In the genomic region with DNA sequence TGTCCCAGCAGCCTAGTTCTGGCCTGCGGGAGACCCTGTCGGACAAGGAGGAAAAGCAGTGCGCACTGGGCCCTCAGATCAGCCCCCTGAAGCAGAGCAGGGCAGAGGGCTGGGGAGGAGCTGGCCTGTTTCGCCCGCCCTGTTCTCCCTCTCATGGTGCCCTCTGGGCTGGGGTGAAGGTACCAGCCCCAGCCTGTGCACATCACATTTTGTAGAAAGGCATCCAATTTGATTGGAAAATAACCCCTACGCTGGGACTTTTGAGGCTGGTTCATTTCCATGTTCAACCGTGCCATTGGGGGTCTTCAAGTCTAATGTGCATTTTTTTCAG, we compare ENCODE assay signal across 8 cellular contexts. TPM values are rescaled to one million over a fixed set of nuclear protein-coding genes. Genes with fewer than 3 reads are reported as not detected.
DNase-seq lines count a peak whose midpoint lies in the region; ATAC-seq, FAIRE-seq and TF ChIP-seq lines count a peak whose summit lies in the region.

No MANE protein-coding gene starts in this region.

- peak overlapping the region; percentile 87 for H3K27ac Mint-ChIP-seq in activated CD4-positive, alpha-beta T cell treated with anti-CD3 and anti-CD28 coated beads for 36 hours
- H3K27ac Mint-ChIP-seq in WTC11: peak overlapping the region; percentile 94

- H3K4me1 Mint-ChIP-seq in activated CD4-positive, alpha-beta T cell treated with anti-CD3 and anti-CD28 coated beads for 36 hours: peaks cover 24% of the 10 kb centered on the region
- H3K4me1 Mint-ChIP-seq in WTC11: peaks cover 32% of the 10 kb centered on the region

- peaks cover 29% of the 10 kb centered on the region for H3K36me3 Mint-ChIP-seq in activated CD4-positive, alpha-beta T cell treated with anti-CD3 and anti-CD28 coated beads for 36 hours (ENCODE audit: low read depth)
- H3K36me3 Mint-ChIP-seq in WTC11: peaks cover 4% of the 10 kb centered on the region

- POLR2A ChIA-PET in activated CD4-positive, alpha-beta T cell treated with anti-CD3 and anti-CD28 coated beads for 36 hours (lab: Charles Lee): no interaction called here
- POLR2A ChIA-PET in WTC11 (lab: Charles Lee): interaction anchor here (1.5 kb wide), 1 partner anchor 11 kb away, joined by 4 read pairs; no protein-coding TSS in a partner anchor

- H3K4me1 ChIP-seq in iPS-15b (ENCODE audit: control insufficient read depth, insufficient read depth, low read length) (peaks cover 23% of the 10 kb centered on the region), subcutaneous abdominal adipose tissue (ENCODE audit: control insufficient read depth in 5 of 5, insufficient read depth in 5 of 5, low read length in 5 of 5) (peaks cover 8 to 44% (median 42%) of the 10 kb centered on the region in 5 donors)

- H3K4me3 Mint-ChIP-seq in activated CD4-positive, alpha-beta T cell treated with anti-CD3 and anti-CD28 coated beads for 36 hours: peak overlapping the region; percentile 86
- H3K4me3 Mint-ChIP-seq in WTC11: peak overlapping the region; percentile 95

- H3K9me3 ChIP-seq in iPS-15b (ENCODE audit: control insufficient read depth, insufficient read depth, low read length): no peaks in the 10 kb centered on the region
- H3K9me3 ChIP-seq in subcutaneous abdominal adipose tissue (ENCODE audit: control insufficient read depth in 5 of 5, low read length in 5 of 5): no peaks in the 10 kb centered on the region

- no peak for FAIRE-seq in D721Med (lab: Jason Lieb, UNC)

- no peaks in the 10 kb centered on the region for H3K27me3 ChIP-seq in iPS-15b (ENCODE audit: control insufficient read depth, insufficient read depth, low read length)
- H3K27me3 ChIP-seq in subcutaneous abdominal adipose tissue (ENCODE audit: control insufficient read depth in 5 of 5, insufficient read depth in 4 of 5, low read length in 5 of 5): no peaks in the 10 kb centered on the region

- no peaks in the 10 kb centered on the region for H3K27me3 Mint-ChIP-seq in activated CD4-positive, alpha-beta T cell treated with anti-CD3 and anti-CD28 coated beads for 36 hours
- no peaks in the 10 kb centered on the region; the same call in 1 of the 2 replicates for H3K27me3 Mint-ChIP-seq in WTC11 (ENCODE audit: low read depth)

- H3K36me3 ChIP-seq in iPS-15b (ENCODE audit: control insufficient read depth, insufficient read depth, low read length) (no peaks in the 10 kb centered on the region), subcutaneous abdominal adipose tissue (ENCODE audit: control insufficient read depth in 5 of 5, insufficient read depth in 5 of 5, low read length in 5 of 5) (peaks cover 0 to 3% (median 0%) of the 10 kb centered on the region in 5 donors)

- no peak for ATAC-seq in activated CD4-positive, alpha-beta T cell treated with anti-CD3 and anti-CD28 coated beads for 36 hours
- ATAC-seq in WTC11: peak; percentile 18
- ATAC-seq in HG02938 (IDR thresholded peaks at IDR 0.05; ENCODE audit: unreplicated experiment): no peak

- no peak overlapping the region for H3K27ac ChIP-seq in subcutaneous abdominal adipose tissue (ENCODE audit: low read depth, low read length)

- peak; percentile 44 for DNase-seq in activated CD4-positive, alpha-beta T cell treated with anti-CD3 and anti-CD28 coated beads for 36 hours
- DNase-seq in activated CD4-positive, alpha-beta T cell treated with anti-CD3 and anti-CD28 coated beads for 4 hours: no peak
- DNase-seq in WTC11 (ENCODE audit: low spot score) (no peak), D721Med (ENCODE audit: insufficient read length, low spot score) (no peak)
- no peak for DNase-seq in activated CD8-positive, alpha-beta memory T cell treated with anti-CD3 and anti-CD28 coated beads, Interleukin-2, amount 50 U/mL, for 4 hours

- H3K4me3 ChIP-seq in iPS-15b (ENCODE audit: low read depth, low read length) (peak overlapping the region; percentile 82), subcutaneous abdominal adipose tissue (ENCODE audit: low read depth in 1 of 5, low read length in 5 of 5) (peak overlapping the region in 3 of 5 donors; percentile 72 to 83 (median 74))

- CTCF ChIA-PET in activated CD4-positive, alpha-beta T cell treated with anti-CD3 and anti-CD28 coated beads for 36 hours (lab: Charles Lee): interaction anchor here (0.8 kb wide), 1 partner anchor 589 kb away, joined by 3 read pairs; no protein-coding TSS in a partner anchor
- CTCF ChIA-PET in WTC11 (lab: Charles Lee): interaction anchor here (1.4 to 3.1 kb wide), 4 partner anchors 18 to 99 kb away, joined by 4 to 11 read pairs (median 8); no protein-coding TSS in a partner anchor

- no peak for TF ChIP-seq CTCF in WTC11 (IDR thresholded peaks at IDR 0.05)
- no peak for TF ChIP-seq CTCF in D721Med (IDR thresholded peaks at IDR 0.05; ENCODE audit: insufficient read depth, missing control alignments)

- no peaks in the 10 kb centered on the region for H3K9me3 Mint-ChIP-seq in activated CD4-positive, alpha-beta T cell treated with anti-CD3 and anti-CD28 coated beads for 36 hours (ENCODE audit: low read depth)
- H3K9me3 Mint-ChIP-seq in WTC11: no peaks in the 10 kb centered on the region

- intact Hi-C loops in activated CD4-positive, alpha-beta T cell treated with anti-CD3 and anti-CD28 coated beads for 36 hours (cut with DNase I, micrococcal nuclease): loop anchor here (1.0 to 2.0 kb wide), 8 partner anchors 21 to 549 kb away; partner anchors contain the start of genes CARS1 (in 2 of the 2), OSBPL5 (in 1 of the 2), TRPM5 (in 1 of the 2) and ZNF195 (in 1 of the 2)

- H3K9ac ChIP-seq in iPS-15b (ENCODE audit: low read depth, low read length): peak overlapping the region; percentile 92
- H3K9ac ChIP-seq in subcutaneous abdominal adipose tissue (ENCODE audit: low read length in 5 of 5): peak overlapping the region in 2 of 5 donors; percentile 59

TF ChIP-seq in WTC11, 78 proteins besides CTCF, POLR2A, EP300 and RAD21:
- TF ChIP-seq, protein P1, sequence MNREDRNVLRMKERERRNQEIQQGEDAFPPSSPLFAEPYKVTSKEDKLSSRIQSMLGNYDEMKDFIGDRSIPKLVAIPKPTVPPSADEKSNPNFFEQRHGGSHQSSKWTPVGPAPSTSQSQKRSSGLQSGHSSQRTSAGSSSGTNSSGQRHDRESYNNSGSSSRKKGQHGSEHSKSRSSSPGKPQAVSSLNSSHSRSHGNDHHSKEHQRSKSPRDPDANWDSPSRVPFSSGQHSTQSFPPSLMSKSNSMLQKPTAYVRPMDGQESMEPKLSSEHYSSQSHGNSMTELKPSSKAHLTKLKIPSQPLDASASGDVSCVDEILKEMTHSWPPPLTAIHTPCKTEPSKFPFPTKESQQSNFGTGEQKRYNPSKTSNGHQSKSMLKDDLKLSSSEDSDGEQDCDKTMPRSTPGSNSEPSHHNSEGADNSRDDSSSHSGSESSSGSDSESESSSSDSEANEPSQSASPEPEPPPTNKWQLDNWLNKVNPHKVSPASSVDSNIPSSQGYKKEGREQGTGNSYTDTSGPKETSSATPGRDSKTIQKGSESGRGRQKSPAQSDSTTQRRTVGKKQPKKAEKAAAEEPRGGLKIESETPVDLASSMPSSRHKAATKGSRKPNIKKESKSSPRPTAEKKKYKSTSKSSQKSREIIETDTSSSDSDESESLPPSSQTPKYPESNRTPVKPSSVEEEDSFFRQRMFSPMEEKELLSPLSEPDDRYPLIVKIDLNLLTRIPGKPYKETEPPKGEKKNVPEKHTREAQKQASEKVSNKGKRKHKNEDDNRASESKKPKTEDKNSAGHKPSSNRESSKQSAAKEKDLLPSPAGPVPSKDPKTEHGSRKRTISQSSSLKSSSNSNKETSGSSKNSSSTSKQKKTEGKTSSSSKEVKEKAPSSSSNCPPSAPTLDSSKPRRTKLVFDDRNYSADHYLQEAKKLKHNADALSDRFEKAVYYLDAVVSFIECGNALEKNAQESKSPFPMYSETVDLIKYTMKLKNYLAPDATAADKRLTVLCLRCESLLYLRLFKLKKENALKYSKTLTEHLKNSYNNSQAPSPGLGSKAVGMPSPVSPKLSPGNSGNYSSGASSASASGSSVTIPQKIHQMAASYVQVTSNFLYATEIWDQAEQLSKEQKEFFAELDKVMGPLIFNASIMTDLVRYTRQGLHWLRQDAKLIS (CRISPR knock-in tag; IDR thresholded peaks at IDR 0.05; ENCODE audit: borderline replicate concordance): no peak
- TF ChIP-seq, protein P2, sequence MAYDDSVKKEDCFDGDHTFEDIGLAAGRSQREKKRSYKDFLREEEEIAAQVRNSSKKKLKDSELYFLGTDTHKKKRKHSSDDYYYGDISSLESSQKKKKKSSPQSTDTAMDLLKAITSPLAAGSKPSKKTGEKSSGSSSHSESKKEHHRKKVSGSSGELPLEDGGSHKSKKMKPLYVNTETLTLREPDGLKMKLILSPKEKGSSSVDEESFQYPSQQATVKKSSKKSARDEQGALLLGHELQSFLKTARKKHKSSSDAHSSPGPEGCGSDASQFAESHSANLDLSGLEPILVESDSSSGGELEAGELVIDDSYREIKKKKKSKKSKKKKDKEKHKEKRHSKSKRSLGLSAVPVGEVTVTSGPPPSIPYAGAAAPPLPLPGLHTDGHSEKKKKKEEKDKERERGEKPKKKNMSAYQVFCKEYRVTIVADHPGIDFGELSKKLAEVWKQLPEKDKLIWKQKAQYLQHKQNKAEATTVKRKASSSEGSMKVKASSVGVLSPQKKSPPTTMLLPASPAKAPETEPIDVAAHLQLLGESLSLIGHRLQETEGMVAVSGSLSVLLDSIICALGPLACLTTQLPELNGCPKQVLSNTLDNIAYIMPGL (CRISPR knock-in tag; IDR thresholded peaks at IDR 0.05): peak; percentile 41; the same call in 1 of the 2 replicates
- TF ChIP-seq, protein P3, sequence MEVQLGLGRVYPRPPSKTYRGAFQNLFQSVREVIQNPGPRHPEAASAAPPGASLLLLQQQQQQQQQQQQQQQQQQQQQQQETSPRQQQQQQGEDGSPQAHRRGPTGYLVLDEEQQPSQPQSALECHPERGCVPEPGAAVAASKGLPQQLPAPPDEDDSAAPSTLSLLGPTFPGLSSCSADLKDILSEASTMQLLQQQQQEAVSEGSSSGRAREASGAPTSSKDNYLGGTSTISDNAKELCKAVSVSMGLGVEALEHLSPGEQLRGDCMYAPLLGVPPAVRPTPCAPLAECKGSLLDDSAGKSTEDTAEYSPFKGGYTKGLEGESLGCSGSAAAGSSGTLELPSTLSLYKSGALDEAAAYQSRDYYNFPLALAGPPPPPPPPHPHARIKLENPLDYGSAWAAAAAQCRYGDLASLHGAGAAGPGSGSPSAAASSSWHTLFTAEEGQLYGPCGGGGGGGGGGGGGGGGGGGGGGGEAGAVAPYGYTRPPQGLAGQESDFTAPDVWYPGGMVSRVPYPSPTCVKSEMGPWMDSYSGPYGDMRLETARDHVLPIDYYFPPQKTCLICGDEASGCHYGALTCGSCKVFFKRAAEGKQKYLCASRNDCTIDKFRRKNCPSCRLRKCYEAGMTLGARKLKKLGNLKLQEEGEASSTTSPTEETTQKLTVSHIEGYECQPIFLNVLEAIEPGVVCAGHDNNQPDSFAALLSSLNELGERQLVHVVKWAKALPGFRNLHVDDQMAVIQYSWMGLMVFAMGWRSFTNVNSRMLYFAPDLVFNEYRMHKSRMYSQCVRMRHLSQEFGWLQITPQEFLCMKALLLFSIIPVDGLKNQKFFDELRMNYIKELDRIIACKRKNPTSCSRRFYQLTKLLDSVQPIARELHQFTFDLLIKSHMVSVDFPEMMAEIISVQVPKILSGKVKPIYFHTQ (CRISPR knock-in tag; IDR thresholded peaks at IDR 0.05): no peak
- TF ChIP-seq EMX1 (CRISPR knock-in tag; IDR thresholded peaks at IDR 0.05): no peak

RNA-seq across cellular contexts. Expression of gene NAP1L4, which starts 0.8 kb away (rescaled TPM):
- total RNA-seq in activated CD4-positive, alpha-beta T cell treated with anti-CD3 and anti-CD28 coated beads for 36 hours: 100 to 1,000 TPM; 241 to 246 TPM
- 160 to 189 TPM (median 181 TPM) in 3 replicates for total RNA-seq in WTC11 (2021)
